Comparison of ENCODE assay signal across 10 cellular contexts in genomic region chr7:47314728-47315601, GRCh38.
A peak's percentile ranks its signal among the peaks of the same experiment; 100 is the strongest.
DNase-seq lines count a peak whose midpoint lies in the region; TF ChIP-seq lines count a peak whose summit lies in the region.
"Had no signal": no experiment of that assay in that cellular context is flagged by ENCODE, and none has a peak within 500 bp of the region (broad histone marks: within the 10 kb centered on the region; RNA-seq: fewer than 3 reads in every experiment).

No MANE protein-coding gene starts in this region.

- intact Hi-C loops in activated T-helper 2 cell treated with anti-CD3 and anti-CD28 coated beads, Interferon-gamma antibody, Interleukin-2, Interleukin-4, amounts not matched to agents 10 μg/mL and 5 μg/mL and 100 μg/mL, durations not matched to agents 14 hours and 24 hours and 36 hours (cut with micrococcal nuclease): loop anchor here (5.0 kb wide), 1 partner anchor 167 kb away; no protein-coding TSS in a partner anchor
- intact Hi-C loops in posterior vena cava (cut with DNase I): no loop called here

- no peaks in the 10 kb centered on the region for H3F3A ChIP-seq in MM.1S (ENCODE audit: insufficient read depth, low read length)

- H3K9me3 ChIP-seq in cardiac muscle cell (ENCODE audit: low read depth) (no peaks in the 10 kb centered on the region), MM.1S (replicated peaks; ENCODE audit: insufficient read depth, low read length) (no peaks in the 10 kb centered on the region)

- peak; percentile 43 for DNase-seq in AG08395 (ENCODE audit: low spot score)
- DNase-seq in activated T-helper 2 cell treated with anti-CD3 and anti-CD28 coated beads, Interferon-gamma antibody, Interleukin-2, Interleukin-4, amounts not matched to agents 10 μg/mL and 5 μg/mL and 100 μg/mL, durations not matched to agents 14 hours and 24 hours and 36 hours (ENCODE audit: low spot score): no peak
- peak; percentile 51 to 56 for DNase-seq in cardiac muscle cell (ENCODE audit: low read depth in 1 of 2, low spot score in 1 of 2)
- DNase-seq in posterior vena cava (ENCODE audit: low spot score): peak; percentile 86
- no peak for DNase-seq in immature natural killer cell
- no peak for DNase-seq in MM.1S
- no peak for DNase-seq in pons (ENCODE audit: low spot score)
- no peak for DNase-seq in NCI-H524 treated with DMSO at 0.1 percent for 48 hours (lab: John Stamatoyannopoulos, UW)
- DNase-seq: small intestine had no signal

- H4K20me1 ChIP-seq in MM.1S (ENCODE audit: insufficient read depth, low read length): no peaks in the 10 kb centered on the region

- H3K4me1 ChIP-seq in cardiac muscle cell (ENCODE audit: low read depth) (peaks cover 24% of the 10 kb centered on the region), MM.1S (ENCODE audit: low read length) (no peaks in the 10 kb centered on the region)

- peaks cover 34% of the 10 kb centered on the region for H3K4me1 Mint-ChIP-seq in activated T-helper 2 cell treated with anti-CD3 and anti-CD28 coated beads, Interferon-gamma antibody, Interleukin-2, Interleukin-4, amounts not matched to agents 10 μg/mL and 5 μg/mL and 100 μg/mL, durations not matched to agents 14 hours and 24 hours and 36 hours (ENCODE audit: low read depth)
- H3K4me1 Mint-ChIP-seq in immature natural killer cell: no peaks in the 10 kb centered on the region

- H3K27me3 Mint-ChIP-seq in activated T-helper 2 cell treated with anti-CD3 and anti-CD28 coated beads, Interferon-gamma antibody, Interleukin-2, Interleukin-4, amounts not matched to agents 10 μg/mL and 5 μg/mL and 100 μg/mL, durations not matched to agents 14 hours and 24 hours and 36 hours (ENCODE audit: low read depth): no peaks in the 10 kb centered on the region
- H3K27me3 Mint-ChIP-seq in immature natural killer cell (ENCODE audit: low read depth in 3 of 3): peaks cover 0 to 4% (median 0%) of the 10 kb centered on the region in 3 donors

- H3K36me3 ChIP-seq in cardiac muscle cell (no peaks in the 10 kb centered on the region), MM.1S (replicated peaks; ENCODE audit: insufficient read depth, low read length) (peaks cover 10% of the 10 kb centered on the region; the same call in 1 of the 2 replicates)

- H3K4me3 Mint-ChIP-seq in activated T-helper 2 cell treated with anti-CD3 and anti-CD28 coated beads, Interferon-gamma antibody, Interleukin-2, Interleukin-4, amounts not matched to agents 10 μg/mL and 5 μg/mL and 100 μg/mL, durations not matched to agents 14 hours and 24 hours and 36 hours (ENCODE audit: low read depth): no peak overlapping the region
- no peak overlapping the region for H3K4me3 Mint-ChIP-seq in immature natural killer cell

- peaks cover 10% of the 10 kb centered on the region for H3K36me3 Mint-ChIP-seq in activated T-helper 2 cell treated with anti-CD3 and anti-CD28 coated beads, Interferon-gamma antibody, Interleukin-2, Interleukin-4, amounts not matched to agents 10 μg/mL and 5 μg/mL and 100 μg/mL, durations not matched to agents 14 hours and 24 hours and 36 hours (ENCODE audit: low read depth)
- no peaks in the 10 kb centered on the region for H3K36me3 Mint-ChIP-seq in immature natural killer cell

- H3K27ac ChIP-seq in cardiac muscle cell (peak overlapping the region; percentile 55), MM.1S (ENCODE audit: low read length) (no peak overlapping the region)

- peaks cover 12% of the 10 kb centered on the region; the same call in 1 of the 2 replicates for H3K79me2 ChIP-seq in MM.1S (ENCODE audit: low read length)

- H3K9me3 Mint-ChIP-seq in activated T-helper 2 cell treated with anti-CD3 and anti-CD28 coated beads, Interferon-gamma antibody, Interleukin-2, Interleukin-4, amounts not matched to agents 10 μg/mL and 5 μg/mL and 100 μg/mL, durations not matched to agents 14 hours and 24 hours and 36 hours: peaks cover 5% of the 10 kb centered on the region
- peaks cover 0 to 1% (median 0%) of the 10 kb centered on the region in 6 donors for H3K9me3 Mint-ChIP-seq in immature natural killer cell

- no peak for TF ChIP-seq CTCF in cardiac muscle cell (IDR thresholded peaks at IDR 0.05; ENCODE audit: low read depth, low read length)
- TF ChIP-seq CTCF in MM.1S (IDR thresholded peaks at IDR 0.05; ENCODE audit: low read length): no peak

- H3K27me3 ChIP-seq in cardiac muscle cell: no peaks in the 10 kb centered on the region
- H3K27me3 ChIP-seq in MM.1S (replicated peaks; ENCODE audit: insufficient read depth, low read length): no peaks in the 10 kb centered on the region
- H3K27me3 ChIP-seq: BLaER1 treated with 17β-estradiol and CSF1 and Interleukin-3, amounts not matched to agents 10 nM and 100 nM had no signal

- H3K4me3 ChIP-seq in cardiac muscle cell: no peak overlapping the region
- H3K4me3 ChIP-seq in MM.1S (ENCODE audit: low read length): no peak overlapping the region
- H3K4me3 ChIP-seq: BLaER1 treated with 17β-estradiol and CSF1 and Interleukin-3, amounts not matched to agents 10 nM and 100 nM had no signal

- H3K4me2 ChIP-seq in MM.1S (ENCODE audit: low read depth, low read length): no peak overlapping the region
- H3K4me2 ChIP-seq: BLaER1 treated with 17β-estradiol and CSF1 and Interleukin-3, amounts not matched to agents 10 nM and 100 nM had no signal

- H3K27ac Mint-ChIP-seq in activated T-helper 2 cell treated with anti-CD3 and anti-CD28 coated beads, Interferon-gamma antibody, Interleukin-2, Interleukin-4, amounts not matched to agents 10 μg/mL and 5 μg/mL and 100 μg/mL, durations not matched to agents 14 hours and 24 hours and 36 hours: peak overlapping the region; percentile 66
- H3K27ac Mint-ChIP-seq in immature natural killer cell: no peak overlapping the region

- H3K9me2 ChIP-seq in MM.1S (replicated peaks; ENCODE audit: insufficient read depth, low read length): no peaks in the 10 kb centered on the region

- H3K9ac ChIP-seq in MM.1S (ENCODE audit: low read length): no peak overlapping the region
- H3K9ac ChIP-seq: BLaER1 treated with 17β-estradiol and CSF1 and Interleukin-3, amounts not matched to agents 10 nM and 100 nM had no signal

- H2AFZ ChIP-seq in MM.1S (ENCODE audit: low read length): no peak overlapping the region

Comparison
In these comparisons a context has a peak if more than half of its experiments do, and no peak if none do; other contexts are left out.
1. DNase-seq: peak in AG08395 (single experiment), cardiac muscle cell (2 of 2) and posterior vena cava (single experiment); none in activated T-helper 2 cell treated with anti-CD3 and anti-CD28 coated beads, Interferon-gamma antibody, Interleukin-2, Interleukin-4, amounts not matched to agents 10 μg/mL and 5 μg/mL and 100 μg/mL, durations not matched to agents 14 hours and 24 hours and 36 hours (single experiment), immature natural killer cell (0 of 3), MM.1S (single experiment), pons (single experiment) and NCI-H524 treated with DMSO at 0.1 percent for 48 hours (single experiment).